Comparison of ENCODE assay signal across 8 cellular contexts in genomic region chr22:24953294-24954113, GRCh38. TPM values are rescaled to one million over a fixed set of nuclear protein-coding genes. Genes with fewer than 3 reads are reported as not detected.
DNase-seq lines count a peak whose midpoint lies in the region; ATAC-seq lines count a peak whose summit lies in the region.

No MANE protein-coding gene starts in this region.

- no peaks in the 10 kb centered on the region for H3K9me3 Mint-ChIP-seq in activated naive CD8-positive, alpha-beta T cell treated with anti-CD3 and anti-CD28 coated beads for 36 hours

- peak overlapping the region; percentile 42 for H3K4me3 Mint-ChIP-seq in activated naive CD8-positive, alpha-beta T cell treated with anti-CD3 and anti-CD28 coated beads for 36 hours

- peaks cover 10% of the 10 kb centered on the region for H3K4me1 Mint-ChIP-seq in activated naive CD8-positive, alpha-beta T cell treated with anti-CD3 and anti-CD28 coated beads for 36 hours

- peaks cover 55% of the 10 kb centered on the region for H3K27me3 Mint-ChIP-seq in activated naive CD8-positive, alpha-beta T cell treated with anti-CD3 and anti-CD28 coated beads for 36 hours

- H3K4me3 ChIP-seq in iPS-11a (ENCODE audit: low read depth, low read length) = peak overlapping the region; percentile 72
- H3K4me3 ChIP-seq in skin epidermis = peak overlapping the region; percentile 42 to 83 (median 60)

- no peak overlapping the region for H3K27ac Mint-ChIP-seq in activated naive CD8-positive, alpha-beta T cell treated with anti-CD3 and anti-CD28 coated beads for 36 hours

- no peaks in the 10 kb centered on the region for H3K36me3 Mint-ChIP-seq in activated naive CD8-positive, alpha-beta T cell treated with anti-CD3 and anti-CD28 coated beads for 36 hours

- peak overlapping the region in 20 of 21 experiments; percentile 42 to 89 (median 77) for H3K27ac ChIP-seq in skin epidermis

- ATAC-seq in GM18867 (IDR thresholded peaks at IDR 0.05; ENCODE audit: unreplicated experiment) (no peak), GM19397 (IDR thresholded peaks at IDR 0.05; ENCODE audit: unreplicated experiment) (no peak), HG02885 (IDR thresholded peaks at IDR 0.05; ENCODE audit: poor library complexity, unreplicated experiment) (no peak)

- DNase-seq in HK-2 (ENCODE audit: unreplicated experiment) (peak; percentile 30), HPDE6-E6E7 (ENCODE audit: extremely low spot score) (no peak)
- DNase-seq in activated naive CD8-positive, alpha-beta T cell treated with anti-CD3 and anti-CD28 coated beads for 36 hours = no peak

RNA-seq across cellular contexts. Expression of gene KIAA1671, which starts 1.0 kb away (rescaled TPM):
- total RNA-seq in activated naive CD8-positive, alpha-beta T cell treated with anti-CD3 and anti-CD28 coated beads for 36 hours = 10 to 100 TPM; 11.0 to 11.3 TPM

RNA-seq across cellular contexts. Expression of gene LHFPL7, which starts 7.0 kb away (rescaled TPM):
- total RNA-seq in activated naive CD8-positive, alpha-beta T cell treated with anti-CD3 and anti-CD28 coated beads for 36 hours = not detected
